11 cellular contexts compared by ENCODE assay signal in genomic region chr1:156895408-156895874, GRCh38. TPM values are rescaled to one million over a fixed set of nuclear protein-coding genes. Genes with fewer than 3 reads are reported as not detected.
A peak's percentile ranks its signal among the peaks of the same experiment; 100 is the strongest.
DNase-seq lines count a peak whose midpoint lies in the region; ATAC-seq and TF ChIP-seq lines count a peak whose summit lies in the region.
"Had no signal": no experiment of that assay in that cellular context is flagged by ENCODE, and none has a peak within 500 bp of the region (broad histone marks: within the 10 kb centered on the region; RNA-seq: fewer than 3 reads in every experiment).

No MANE protein-coding gene starts in this region.

- H3K9me3 ChIP-seq in SK-N-SH: no peaks in the 10 kb centered on the region
- no peaks in the 10 kb centered on the region for H3K9me3 ChIP-seq in tibial nerve

- CTCF ChIA-PET in SK-N-SH (lab: Yijun Ruan, JAX): interaction anchor here (1.1 to 12.6 kb wide), 7 partner anchors 8 to 271 kb away, joined by 3 to 308 read pairs (median 10); partner anchors contain the start of gene NTRK1

- peaks cover 35% of the 10 kb centered on the region for H3F3A ChIP-seq in SK-N-SH (replicated peaks; ENCODE audit: insufficient read depth)

- peak overlapping the region; percentile 21; the same call in 1 of the 2 replicates for H2AFZ ChIP-seq in SK-N-SH (ENCODE audit: low read depth)

- H3K9me2 ChIP-seq in SK-N-SH: no peaks in the 10 kb centered on the region

- ATAC-seq in SK-N-SH treated with all-trans-retinoic acid at 6 μM for 48 hours (no peak), HG02798 (IDR thresholded peaks at IDR 0.05; ENCODE audit: poor library complexity, unreplicated experiment) (no peak), HG03520 (IDR thresholded peaks at IDR 0.05; ENCODE audit: unreplicated experiment) (no peak)

- no peak for TF ChIP-seq CTCF in SK-N-SH (IDR thresholded peaks at IDR 0.05)
- no peak for TF ChIP-seq CTCF in coronary artery (IDR thresholded peaks at IDR 0.05)
- TF ChIP-seq CTCF in tibial nerve (IDR thresholded peaks at IDR 0.05): no peak

- no peaks in the 10 kb centered on the region for H3K27me3 ChIP-seq in SK-N-SH (ENCODE audit: insufficient read depth)
- H3K27me3 ChIP-seq in tibial nerve: peaks cover 0 to 21% of the 10 kb centered on the region in 2 donors

- no peak for TF ChIP-seq EP300 in SK-N-SH (IDR thresholded peaks at IDR 0.05; ENCODE audit: borderline replicate concordance in 1 of 2, low read depth in 1 of 2, low read length in 1 of 2)
- no peak for TF ChIP-seq EP300 in tibial nerve (IDR thresholded peaks at IDR 0.05)

- H3K36me3 ChIP-seq in SK-N-SH (replicated peaks in 1 of 2; ENCODE audit: control insufficient read depth in 1 of 2, insufficient read depth in 2 of 2, low read length in 1 of 2) (no peaks in the 10 kb centered on the region), tibial nerve (no peaks in the 10 kb centered on the region)

- H3K27ac ChIP-seq in SK-N-SH (ENCODE audit: low read depth in 2 of 2, low read length in 1 of 2): peak overlapping the region; percentile 87 to 96
- peak overlapping the region; percentile 84 to 98 for H3K27ac ChIP-seq in coronary artery
- H3K27ac ChIP-seq in tibial nerve: peak overlapping the region; percentile 78 to 97 (median 86)
- H3K27ac ChIP-seq: 22Rv1 had no signal

- no peaks in the 10 kb centered on the region for H4K20me1 ChIP-seq in SK-N-SH (ENCODE audit: insufficient read depth)

- 87% methylated on average over 6 of the region's 6 CpGs for WGBS in SK-N-SH (ENCODE audit: low lambda C conversion rate)
- WGBS in tibial nerve, 2 donors: 49 to 59% methylated on average over 6 of the region's 6 CpGs

- DNase-seq in SK-N-SH (peak; percentile 60), coronary artery (ENCODE audit: low spot score) (no peak), lung microvascular endothelial cell (ENCODE audit: low read depth in 2 of 2) (peak; percentile 31 to 35), tibial nerve (ENCODE audit: low spot score in 2 of 2) (peak in 1 of 2 donors; percentile 40), occipital lobe (lab: John Stamatoyannopoulos, UW) (no peak)
- DNase-seq: NCI-H2227 treated with DMSO at 0.1 percent for 48 hours, nucleus accumbens had no signal

- peak overlapping the region; percentile 77 for H3K4me2 ChIP-seq in SK-N-SH

- H3K4me1 ChIP-seq in SK-N-SH (ENCODE audit: control insufficient read depth in 1 of 2, insufficient read depth in 2 of 2, low read depth in 1 of 2, low read length in 1 of 2) (peaks cover 40 to 58% of the 10 kb centered on the region in 2 experiments; a peak in 3 of 4 replicates), tibial nerve (peaks cover 0 to 82% (median 38%) of the 10 kb centered on the region in 4 donors)

- POLR2A ChIA-PET in SK-N-SH (lab: Yijun Ruan, JAX): interaction anchor here (1.3 kb wide), 1 partner anchor 18 kb away, joined by 3 read pairs; no protein-coding TSS in a partner anchor

- no peak for TF ChIP-seq POLR2A in tibial nerve (IDR thresholded peaks at IDR 0.05)

- H3K4me3 ChIP-seq in SK-N-SH (ENCODE audit: low read depth in 2 of 2, low read length in 1 of 2): no peak overlapping the region
- H3K4me3 ChIP-seq in coronary artery: peak overlapping the region; percentile 81
- H3K4me3 ChIP-seq in tibial nerve: peak overlapping the region in 2 of 4 donors; percentile 30 to 55

- peak overlapping the region; percentile 15; the same call in 1 of the 2 replicates for H3K9ac ChIP-seq in SK-N-SH

- TF ChIP-seq RAD21 in SK-N-SH (IDR thresholded peaks at IDR 0.05; ENCODE audit: low read length): no peak

- no peaks in the 10 kb centered on the region for H3K79me2 ChIP-seq in SK-N-SH (ENCODE audit: insufficient read depth)

TF ChIP-seq in SK-N-SH, 30 proteins besides CTCF, POLR2A, EP300 and RAD21 (continues in another document):
- TF ChIP-seq GATA2 (CRISPR knock-in tag; IDR thresholded peaks at IDR 0.05) (no peak), ZBTB33 (IDR thresholded peaks at IDR 0.05; ENCODE audit: borderline replicate concordance, low read depth) (no peak), MXI1 (IDR thresholded peaks at IDR 0.05; ENCODE audit: low read depth, low read length) (no peak), TEAD4 (IDR thresholded peaks at IDR 0.05; ENCODE audit: borderline replicate concordance, insufficient read depth) (no peak), PBX3 (IDR thresholded peaks at IDR 0.05) (no peak)

TF ChIP-seq in SK-N-SH treated with all-trans-retinoic acid at 6 μM for 48 hours, 23 proteins besides CTCF, POLR2A, EP300 and RAD21 (continues in another document):
- TF ChIP-seq TCF4 (CRISPR knock-in tag; IDR thresholded peaks at IDR 0.05; ENCODE audit: borderline replicate concordance) (no peak), ZNF8 (CRISPR knock-in tag; IDR thresholded peaks at IDR 0.05) (no peak), CSDC2 (CRISPR knock-in tag; IDR thresholded peaks at IDR 0.05) (no peak), PPARA (CRISPR knock-in tag; IDR thresholded peaks at IDR 0.05; ENCODE audit: borderline replicate concordance) (no peak), RARB (CRISPR knock-in tag; IDR thresholded peaks at IDR 0.05) (no peak), TOX (CRISPR knock-in tag; IDR thresholded peaks at IDR 0.05; ENCODE audit: borderline replicate concordance) (no peak), ISL1 (CRISPR knock-in tag; IDR thresholded peaks at IDR 0.05) (no peak), CREB5 (CRISPR knock-in tag; IDR thresholded peaks at IDR 0.05; ENCODE audit: low read depth) (no peak), POU6F1 (CRISPR knock-in tag; IDR thresholded peaks at IDR 0.05; ENCODE audit: borderline replicate concordance, low read depth) (no peak), ZNF565 (CRISPR knock-in tag; conservative IDR thresholded peaks at IDR 0.05; ENCODE audit: low read depth) (no peak), ZFP30 (CRISPR knock-in tag; IDR thresholded peaks at IDR 0.05) (no peak), OSR1 (CRISPR knock-in tag; IDR thresholded peaks at IDR 0.05) (no peak), GLIS3 (CRISPR knock-in tag; IDR thresholded peaks at IDR 0.05) (no peak), BACH2 (CRISPR knock-in tag; IDR thresholded peaks at IDR 0.05; ENCODE audit: borderline replicate concordance) (no peak), ARNTL (CRISPR knock-in tag; IDR thresholded peaks at IDR 0.05; ENCODE audit: borderline replicate concordance, low read depth) (no peak)

RNA-seq across cellular contexts. Expression of gene PEAR1, which starts 1.9 kb away (rescaled TPM):
- 1.2 and 1.7 TPM in 2 replicates for polyA plus RNA-seq in SK-N-SH (2012; rRNA removed)
- polyA plus RNA-seq in SK-N-SH (2012; cell fraction: cytosol; rRNA removed): 0.68 and 1.3 TPM in 2 replicates
- 6.6 and 6.8 TPM in 2 replicates for polyA plus RNA-seq in SK-N-SH (2012; cell fraction: nucleus; rRNA removed)
- total RNA-seq in lung microvascular endothelial cell (10.2 and 16.3 TPM in 2 replicates), tibial nerve (10 to 100 TPM; 31.5 to 51.4 (median 39.7) TPM), occipital lobe (0.31 TPM)

RNA-seq across cellular contexts. Expression of gene LRRC71, which starts 25.0 kb away (rescaled TPM):
- polyA plus RNA-seq in SK-N-SH (2012; rRNA removed): 0.03 TPM in 1 of 2 replicates, not detected in the other
- 0.04 and 0.09 TPM in 2 replicates for polyA plus RNA-seq in SK-N-SH (2012; cell fraction: cytosol; rRNA removed)
- 0.07 and 0.25 TPM in 2 replicates for polyA plus RNA-seq in SK-N-SH (2012; cell fraction: nucleus; rRNA removed)
- total RNA-seq in lung microvascular endothelial cell (under 0.01 TPM in 2 replicates), tibial nerve (under 1 TPM in 3 of 4 donors, not detected in 1; 0.60 to 0.78 (median 0.66) TPM), occipital lobe (0.16 TPM)

RNA-seq across cellular contexts. Expression of gene NTRK1, which starts 34.8 kb away (rescaled TPM):
- 0.97 and 3.3 TPM in 2 replicates for polyA plus RNA-seq in SK-N-SH (2012; rRNA removed)
- 0.89 and 3.0 TPM in 2 replicates for polyA plus RNA-seq in SK-N-SH (2012; cell fraction: cytosol; rRNA removed)
- 6.3 and 10.5 TPM in 2 replicates for polyA plus RNA-seq in SK-N-SH (2012; cell fraction: nucleus; rRNA removed)
- total RNA-seq in lung microvascular endothelial cell (not detected in 2 replicates), tibial nerve (under 1 TPM in 3 of 4 donors, not detected in 1; 0.22 to 0.42 (median 0.39) TPM), occipital lobe (not detected)

RNA-seq across cellular contexts. Expression of gene INSRR, which starts 36.5 kb away (rescaled TPM):
- 0.20 and 0.63 TPM in 2 replicates for polyA plus RNA-seq in SK-N-SH (2012; rRNA removed)
- 0.15 and 0.47 TPM in 2 replicates for polyA plus RNA-seq in SK-N-SH (2012; cell fraction: cytosol; rRNA removed)
- polyA plus RNA-seq in SK-N-SH (2012; cell fraction: nucleus; rRNA removed): 3.0 and 4.8 TPM in 2 replicates
- total RNA-seq in lung microvascular endothelial cell (not detected in 2 replicates), tibial nerve (under 1 TPM; under 0.01 to 0.60 (median 0.20) TPM), occipital lobe (0.31 TPM)

Comparison
In these comparisons a context has a peak if more than half of its experiments do, and no peak if none do; other contexts are left out.
1. DNase-seq: peak in SK-N-SH (single experiment) and lung microvascular endothelial cell (2 of 2); none in coronary artery (single experiment) and occipital lobe (single experiment).
2. Peak in every context shown above with its lines, with median percentiles within 50 percentile points of each other: H3K27ac ChIP-seq.